In genomic region chr3:8500966-8501365, GRCh38 we compare ENCODE assay signal across 8 cellular contexts. TPM values are rescaled to one million over a fixed set of nuclear protein-coding genes. Genes with fewer than 3 reads are reported as not detected.
DNase-seq lines count a peak whose midpoint lies in the region; ATAC-seq and TF ChIP-seq lines count a peak whose summit lies in the region.

No MANE protein-coding gene starts in this region.

- H3K27me3 ChIP-seq in mesendoderm (ENCODE audit: insufficient read depth, low read length, poor library complexity): no peaks in the 10 kb centered on the region

- H3K4me3 Mint-ChIP-seq in activated naive CD4-positive, alpha-beta T cell treated with anti-CD3 and anti-CD28 coated beads for 36 hours: peak overlapping the region; percentile 73
- H3K4me3 Mint-ChIP-seq in central memory CD8-positive, alpha-beta T cell: peak overlapping the region; percentile 82
- peak overlapping the region; percentile 93 for H3K4me3 Mint-ChIP-seq in type B pancreatic cell

- no peaks in the 10 kb centered on the region for H3K79me2 ChIP-seq in mesendoderm (ENCODE audit: control insufficient read depth, insufficient read depth, low read length)

- H3K4me1 Mint-ChIP-seq in activated naive CD4-positive, alpha-beta T cell treated with anti-CD3 and anti-CD28 coated beads for 36 hours (ENCODE audit: low read depth): peaks cover 10% of the 10 kb centered on the region
- H3K4me1 Mint-ChIP-seq in central memory CD8-positive, alpha-beta T cell: peaks cover 9% of the 10 kb centered on the region
- peaks cover 53% of the 10 kb centered on the region for H3K4me1 Mint-ChIP-seq in type B pancreatic cell (ENCODE audit: unreplicated experiment)

- H2AK5ac ChIP-seq in mesendoderm (ENCODE audit: low read length): no peak overlapping the region

- H3K4me1 ChIP-seq in mesendoderm (ENCODE audit: control insufficient read depth, low read depth, low read length): peaks cover 5% of the 10 kb centered on the region

- H3K79me1 ChIP-seq in mesendoderm (ENCODE audit: low read length): no peaks in the 10 kb centered on the region

- peak overlapping the region; percentile 94 for H3K18ac ChIP-seq in mesendoderm (ENCODE audit: low read length)

- H2BK120ac ChIP-seq in mesendoderm (ENCODE audit: low read depth, low read length): peak overlapping the region; percentile 88

- no peaks in the 10 kb centered on the region for H3K36me3 Mint-ChIP-seq in activated naive CD4-positive, alpha-beta T cell treated with anti-CD3 and anti-CD28 coated beads for 36 hours (ENCODE audit: low read depth)
- no peaks in the 10 kb centered on the region for H3K36me3 Mint-ChIP-seq in central memory CD8-positive, alpha-beta T cell (ENCODE audit: insufficient read depth)
- H3K36me3 Mint-ChIP-seq in type B pancreatic cell: no peaks in the 10 kb centered on the region

- peak overlapping the region; percentile 95 for H4K8ac ChIP-seq in mesendoderm (ENCODE audit: low read depth, low read length)

- H3K9ac ChIP-seq in mesendoderm (ENCODE audit: low read length): peak overlapping the region; percentile 69

- no peak overlapping the region for H2BK5ac ChIP-seq in mesendoderm (ENCODE audit: low read length)

- peaks cover 14% of the 10 kb centered on the region for H3K27me3 Mint-ChIP-seq in activated naive CD4-positive, alpha-beta T cell treated with anti-CD3 and anti-CD28 coated beads for 36 hours (ENCODE audit: low read depth)
- no peaks in the 10 kb centered on the region for H3K27me3 Mint-ChIP-seq in central memory CD8-positive, alpha-beta T cell
- H3K27me3 Mint-ChIP-seq in type B pancreatic cell: no peaks in the 10 kb centered on the region

- WGBS in mesendoderm (ENCODE audit: extremely low coverage, insufficient coverage, low lambda C conversion rate): no CpG with 5 or more reads among the region's 10 CpGs

- H3K36me3 ChIP-seq in mesendoderm (ENCODE audit: control insufficient read depth, insufficient read depth, low read length): no peaks in the 10 kb centered on the region

- no peak overlapping the region for H4K5ac ChIP-seq in mesendoderm (ENCODE audit: low read length)

- DNase-seq in activated naive CD4-positive, alpha-beta T cell treated with anti-CD3 and anti-CD28 coated beads for 36 hours: no peak
- DNase-seq in activated naive CD4-positive, alpha-beta T cell treated with Interleukin-2 at 50 U/mL for 16 hours: no peak
- no peak for DNase-seq in central memory CD8-positive, alpha-beta T cell (ENCODE audit: low spot score in 2 of 2)
- DNase-seq in mesendoderm (no peak), type B pancreatic cell (ENCODE audit: extremely low spot score, unreplicated experiment) (no peak), NCI-H1930 (lab: John Stamatoyannopoulos, UW) (no peak), DMS114 treated with DMSO at 0.1 percent for 48 hours (lab: John Stamatoyannopoulos, UW; ENCODE audit: unreplicated experiment) (no peak), Ammon's horn (ENCODE audit: low spot score) (no peak)

- no peak for ATAC-seq in central memory CD8-positive, alpha-beta T cell (replicated peaks; ENCODE audit: extremely low read depth, poor library complexity, severe bottlenecking)

- no peak overlapping the region for H2BK15ac ChIP-seq in mesendoderm (replicated peaks; ENCODE audit: low read depth)

- no peak overlapping the region for H3K4ac ChIP-seq in mesendoderm (ENCODE audit: low read depth, low read length)

- peak overlapping the region; percentile 80 for H3K27ac ChIP-seq in mesendoderm (ENCODE audit: low read depth, low read length)

- TF ChIP-seq CTCF in type B pancreatic cell (conservative IDR thresholded peaks at IDR 0.05): no peak

- H3K23ac ChIP-seq in mesendoderm (ENCODE audit: low read length): no peak overlapping the region

- peak overlapping the region; percentile 50 for H3K4me2 ChIP-seq in mesendoderm (ENCODE audit: low read length)

- intact Hi-C loops in activated naive CD4-positive, alpha-beta T cell treated with anti-CD3 and anti-CD28 coated beads for 36 hours (cut with micrococcal nuclease): no loop called here

- H3K4me3 ChIP-seq in mesendoderm (ENCODE audit: low read length): peak overlapping the region; percentile 8

- H3K56ac ChIP-seq in mesendoderm (ENCODE audit: low read length): peak overlapping the region; percentile 80

- H3K27ac Mint-ChIP-seq in activated naive CD4-positive, alpha-beta T cell treated with anti-CD3 and anti-CD28 coated beads for 36 hours: no peak overlapping the region
- H3K27ac Mint-ChIP-seq in central memory CD8-positive, alpha-beta T cell (ENCODE audit: low read depth): peak overlapping the region; percentile 78
- peak overlapping the region; percentile 96 for H3K27ac Mint-ChIP-seq in type B pancreatic cell

- no peaks in the 10 kb centered on the region for H3K9me3 Mint-ChIP-seq in activated naive CD4-positive, alpha-beta T cell treated with anti-CD3 and anti-CD28 coated beads for 36 hours
- H3K9me3 Mint-ChIP-seq in central memory CD8-positive, alpha-beta T cell: no peaks in the 10 kb centered on the region
- H3K9me3 Mint-ChIP-seq in type B pancreatic cell: no peaks in the 10 kb centered on the region

- CTCF ChIA-PET in activated naive CD4-positive, alpha-beta T cell treated with anti-CD3 and anti-CD28 coated beads for 36 hours (lab: Charles Lee): no interaction called here

RNA-seq across cellular contexts. Expression of gene LMCD1, which starts 0.7 kb away (rescaled TPM):
- under 1 TPM; 0.81 to 0.94 TPM for total RNA-seq in activated naive CD4-positive, alpha-beta T cell treated with anti-CD3 and anti-CD28 coated beads for 36 hours
- polyA plus RNA-seq in mesendoderm (2013, experiment 1 of 2): 7.2 TPM
- polyA plus RNA-seq in mesendoderm (2013, experiment 2 of 2): 7.6 TPM
- total RNA-seq in type B pancreatic cell (ENCODE audit: low replicate concordance): 12.8 and 33.1 TPM in 2 replicates
